2 cellular contexts compared by ENCODE assay signal in genomic region chr11:7098235-7098832, GRCh38.
TF ChIP-seq lines count a peak whose summit lies in the region.

No MANE protein-coding gene starts in this region.

TF ChIP-seq in GM23338, 12 proteins besides CTCF, POLR2A, EP300 and RAD21 (continued from another document):
- TF ChIP-seq, protein P1, sequence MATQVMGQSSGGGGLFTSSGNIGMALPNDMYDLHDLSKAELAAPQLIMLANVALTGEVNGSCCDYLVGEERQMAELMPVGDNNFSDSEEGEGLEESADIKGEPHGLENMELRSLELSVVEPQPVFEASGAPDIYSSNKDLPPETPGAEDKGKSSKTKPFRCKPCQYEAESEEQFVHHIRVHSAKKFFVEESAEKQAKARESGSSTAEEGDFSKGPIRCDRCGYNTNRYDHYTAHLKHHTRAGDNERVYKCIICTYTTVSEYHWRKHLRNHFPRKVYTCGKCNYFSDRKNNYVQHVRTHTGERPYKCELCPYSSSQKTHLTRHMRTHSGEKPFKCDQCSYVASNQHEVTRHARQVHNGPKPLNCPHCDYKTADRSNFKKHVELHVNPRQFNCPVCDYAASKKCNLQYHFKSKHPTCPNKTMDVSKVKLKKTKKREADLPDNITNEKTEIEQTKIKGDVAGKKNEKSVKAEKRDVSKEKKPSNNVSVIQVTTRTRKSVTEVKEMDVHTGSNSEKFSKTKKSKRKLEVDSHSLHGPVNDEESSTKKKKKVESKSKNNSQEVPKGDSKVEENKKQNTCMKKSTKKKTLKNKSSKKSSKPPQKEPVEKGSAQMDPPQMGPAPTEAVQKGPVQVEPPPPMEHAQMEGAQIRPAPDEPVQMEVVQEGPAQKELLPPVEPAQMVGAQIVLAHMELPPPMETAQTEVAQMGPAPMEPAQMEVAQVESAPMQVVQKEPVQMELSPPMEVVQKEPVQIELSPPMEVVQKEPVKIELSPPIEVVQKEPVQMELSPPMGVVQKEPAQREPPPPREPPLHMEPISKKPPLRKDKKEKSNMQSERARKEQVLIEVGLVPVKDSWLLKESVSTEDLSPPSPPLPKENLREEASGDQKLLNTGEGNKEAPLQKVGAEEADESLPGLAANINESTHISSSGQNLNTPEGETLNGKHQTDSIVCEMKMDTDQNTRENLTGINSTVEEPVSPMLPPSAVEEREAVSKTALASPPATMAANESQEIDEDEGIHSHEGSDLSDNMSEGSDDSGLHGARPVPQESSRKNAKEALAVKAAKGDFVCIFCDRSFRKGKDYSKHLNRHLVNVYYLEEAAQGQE (IDR thresholded peaks at IDR 0.05; ENCODE audit: unreplicated experiment): no peak
- no peak for TF ChIP-seq CREB1 (CRISPR knock-in tag; IDR thresholded peaks at IDR 0.05; ENCODE audit: low read depth)
- TF ChIP-seq ZNF331 (CRISPR knock-in tag; IDR thresholded peaks at IDR 0.05; ENCODE audit: low read depth): no peak
- TF ChIP-seq EZH2 (IDR thresholded peaks at IDR 0.05; ENCODE audit: low read depth, unreplicated experiment): no peak
- no peak for TF ChIP-seq NANOG (IDR thresholded peaks at IDR 0.05; ENCODE audit: borderline replicate concordance)
- TF ChIP-seq ZNF462 (CRISPR knock-in tag; IDR thresholded peaks at IDR 0.05): no peak
- no peak for TF ChIP-seq ZNF114 (CRISPR knock-in tag; IDR thresholded peaks at IDR 0.05)
- TF ChIP-seq JUNB (IDR thresholded peaks at IDR 0.05; ENCODE audit: unreplicated experiment): no peak
- no peak for TF ChIP-seq STAT1 (IDR thresholded peaks at IDR 0.05; ENCODE audit: unreplicated experiment)
- no peak for TF ChIP-seq EZH2phosphoT487 (IDR thresholded peaks at IDR 0.05; ENCODE audit: unreplicated experiment)
- TF ChIP-seq, protein P2, sequence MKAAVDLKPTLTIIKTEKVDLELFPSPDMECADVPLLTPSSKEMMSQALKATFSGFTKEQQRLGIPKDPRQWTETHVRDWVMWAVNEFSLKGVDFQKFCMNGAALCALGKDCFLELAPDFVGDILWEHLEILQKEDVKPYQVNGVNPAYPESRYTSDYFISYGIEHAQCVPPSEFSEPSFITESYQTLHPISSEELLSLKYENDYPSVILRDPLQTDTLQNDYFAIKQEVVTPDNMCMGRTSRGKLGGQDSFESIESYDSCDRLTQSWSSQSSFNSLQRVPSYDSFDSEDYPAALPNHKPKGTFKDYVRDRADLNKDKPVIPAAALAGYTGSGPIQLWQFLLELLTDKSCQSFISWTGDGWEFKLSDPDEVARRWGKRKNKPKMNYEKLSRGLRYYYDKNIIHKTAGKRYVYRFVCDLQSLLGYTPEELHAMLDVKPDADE (IDR thresholded peaks at IDR 0.05): no peak

TF ChIP-seq in SK-N-SH, 30 proteins besides CTCF, POLR2A, EP300 and RAD21 (continued from another document):
- TF ChIP-seq EZH2phosphoT487 (IDR thresholded peaks at IDR 0.05; ENCODE audit: borderline replicate concordance, low read depth): no peak
- TF ChIP-seq FOSL2 (IDR thresholded peaks at IDR 0.05; ENCODE audit: borderline replicate concordance, low read depth): no peak
- TF ChIP-seq GABPA (IDR thresholded peaks at IDR 0.05; ENCODE audit: low read depth): no peak
